ENCODE assay signal across 28 cellular contexts in the genomic region with DNA sequence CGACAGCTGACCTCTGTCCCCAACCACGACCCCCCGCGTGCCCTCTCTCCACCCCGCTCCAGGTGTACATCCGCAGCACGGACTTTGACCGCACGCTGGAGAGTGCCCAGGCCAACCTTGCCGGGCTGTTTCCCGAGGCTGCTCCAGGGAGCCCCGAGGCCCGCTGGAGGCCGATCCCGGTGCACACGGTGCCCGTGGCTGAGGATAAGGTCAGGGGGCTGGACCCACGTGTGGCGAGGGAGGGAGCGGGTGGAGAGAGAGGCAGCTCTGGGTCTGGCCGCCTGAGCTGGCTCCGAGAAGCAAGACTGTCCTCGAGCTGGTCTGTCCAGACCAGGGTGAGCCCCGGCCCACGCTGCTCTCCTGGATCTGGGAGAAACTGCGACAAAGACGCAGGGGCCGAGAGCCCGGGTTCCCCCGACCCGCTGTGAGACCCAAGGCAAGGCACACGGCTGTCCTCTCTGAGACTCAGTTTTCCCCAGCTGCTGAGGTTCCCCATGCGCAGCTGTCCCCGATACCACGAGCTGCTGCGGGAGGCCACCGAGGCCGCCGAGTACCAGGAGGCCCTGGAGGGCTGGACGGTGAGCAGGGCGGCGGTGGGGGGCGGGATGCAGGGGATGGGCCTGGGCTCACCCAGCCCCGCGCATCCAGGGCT. TPM values are rescaled to one million over a fixed set of nuclear protein-coding genes. Genes with fewer than 3 reads are reported as not detected.
DNase-seq lines count a peak whose midpoint lies in the region; ATAC-seq, FAIRE-seq and TF ChIP-seq lines count a peak whose summit lies in the region.
"Had no signal": no experiment of that assay in that cellular context is flagged by ENCODE, and none has a peak within 500 bp of the region (broad histone marks: within the 10 kb centered on the region; RNA-seq: fewer than 3 reads in every experiment).

No MANE protein-coding gene starts in this region.

- peaks cover 7% of the 10 kb centered on the region for H3K36me3 Mint-ChIP-seq in endothelial cell (ENCODE audit: low read depth, unreplicated experiment)
- H3K36me3 Mint-ChIP-seq: activated naive CD4-positive, alpha-beta T cell treated with anti-CD3 and anti-CD28 coated beads, Interleukin-2, amount 50 U/mL, for 24 hours; brain had no signal

- H3K4me1 ChIP-seq in A549 (peaks cover 9% of the 10 kb centered on the region; the same call in 2 of the 3 replicates), SK-N-SH (ENCODE audit: control insufficient read depth in 1 of 2, insufficient read depth in 2 of 2, low read depth in 1 of 2, low read length in 1 of 2) (no peaks in the 10 kb centered on the region; a peak in 1 of 4 replicates)
- H3K4me1 ChIP-seq: foreskin keratinocyte, heart right ventricle, right atrium auricular region had no signal

- H3K27ac ChIP-seq in A549 (no peak overlapping the region), SK-N-SH (ENCODE audit: low read depth in 2 of 2, low read length in 1 of 2) (no peak overlapping the region)
- H3K27ac ChIP-seq: esophagus squamous epithelium, foreskin keratinocyte, heart right ventricle, right atrium auricular region, RWPE1, tibial artery had no signal

- H3K4me3 Mint-ChIP-seq in endothelial cell (ENCODE audit: unreplicated experiment), result peak overlapping the region; percentile 57
- H3K4me3 Mint-ChIP-seq: activated CD4-positive, alpha-beta memory T cell treated with anti-CD3 and anti-CD28 coated beads, Interleukin-2, amount 10 ng/mL, durations not matched to agents 7 days and 5 days; activated naive CD4-positive, alpha-beta T cell treated with anti-CD3 and anti-CD28 coated beads, Interleukin-2, amount 50 U/mL, for 24 hours; activated T-helper 17 cell treated with anti-CD3 and anti-CD28 coated beads, Interleukin-2, amount 50 U/mL, for 72 hours; brain had no signal

- TF ChIP-seq POLR2A in A549 (IDR thresholded peaks at IDR 0.05; ENCODE audit: low read length), result no peak

- no peaks in the 10 kb centered on the region for H3K9me2 ChIP-seq in SK-N-SH

- no peak for FAIRE-seq in A549 (lab: Jason Lieb, UNC)
- FAIRE-seq: endometrium, kidney had no signal

- peaks cover 13% of the 10 kb centered on the region for H3K27me3 Mint-ChIP-seq in endothelial cell (ENCODE audit: unreplicated experiment)
- H3K27me3 Mint-ChIP-seq: activated CD4-positive, alpha-beta memory T cell treated with anti-CD3 and anti-CD28 coated beads, Interleukin-2, amount 10 ng/mL, durations not matched to agents 7 days and 5 days; activated naive CD4-positive, alpha-beta T cell treated with anti-CD3 and anti-CD28 coated beads, Interleukin-2, amount 50 U/mL, for 24 hours; activated T-helper 17 cell treated with anti-CD3 and anti-CD28 coated beads, Interleukin-2, amount 50 U/mL, for 72 hours; brain had no signal

- H4K20me1 ChIP-seq in SK-N-SH (ENCODE audit: insufficient read depth), result peaks cover 12% of the 10 kb centered on the region; the same call in 1 of the 2 replicates

- 76% methylated on average over 42 of the region's 45 CpGs for WGBS in A549 (ENCODE audit: missing lambda C conversion rate)
- WGBS in SK-N-SH (ENCODE audit: low lambda C conversion rate), result 75% methylated on average over 31 of the region's 45 CpGs

- peaks cover 6% of the 10 kb centered on the region for H3K9me3 Mint-ChIP-seq in endothelial cell (ENCODE audit: unreplicated experiment)
- H3K9me3 Mint-ChIP-seq: activated CD4-positive, alpha-beta memory T cell treated with anti-CD3 and anti-CD28 coated beads, Interleukin-2, amount 10 ng/mL, durations not matched to agents 7 days and 5 days; activated naive CD4-positive, alpha-beta T cell treated with anti-CD3 and anti-CD28 coated beads, Interleukin-2, amount 50 U/mL, for 24 hours; activated T-helper 17 cell treated with anti-CD3 and anti-CD28 coated beads, Interleukin-2, amount 50 U/mL, for 72 hours; brain had no signal

- no peak overlapping the region for H3K9ac ChIP-seq in SK-N-SH

- POLR2A ChIA-PET in A549 (lab: Yijun Ruan, JAX), result interaction anchor here (0.6 to 0.8 kb wide), 2 partner anchors 10 to 248 kb away, joined by 3 to 4 read pairs; no protein-coding TSS in a partner anchor
- POLR2A ChIA-PET in SK-N-SH (lab: Yijun Ruan, JAX), result no interaction called here

- no peak overlapping the region for H3K27ac Mint-ChIP-seq in endothelial cell (ENCODE audit: unreplicated experiment)
- H3K27ac Mint-ChIP-seq: activated CD4-positive, alpha-beta memory T cell treated with anti-CD3 and anti-CD28 coated beads, Interleukin-2, amount 10 ng/mL, durations not matched to agents 7 days and 5 days; activated T-helper 17 cell treated with anti-CD3 and anti-CD28 coated beads, Interleukin-2, amount 50 U/mL, for 72 hours had no signal

- H3K4me2 ChIP-seq in A549 (no peak overlapping the region), SK-N-SH (no peak overlapping the region)

- H3K36me3 ChIP-seq in SK-N-SH (replicated peaks in 1 of 2; ENCODE audit: control insufficient read depth in 1 of 2, insufficient read depth in 2 of 2, low read length in 1 of 2), result no peaks in the 10 kb centered on the region
- H3K36me3 ChIP-seq: right atrium auricular region had no signal

- ATAC-seq in A549, result peak; percentile 0 to 1; a peak in 2 of 6 replicates
- ATAC-seq: activated T-helper 17 cell treated with anti-CD3 and anti-CD28 coated beads, Interleukin-2, amount 50 U/mL, for 72 hours; foreskin keratinocyte; HCT116; heart right ventricle; left ventricle myocardium superior had no signal

- DNase-seq in A549 (ENCODE audit: low read depth in 1 of 2, low spot score in 1 of 2), result no peak
- peak; percentile 48 for DNase-seq in COLO668 (lab: John Stamatoyannopoulos, UW; ENCODE audit: unreplicated experiment)
- peak; percentile 53 for DNase-seq in SK-N-SH
- no peak for DNase-seq in endothelial cell (ENCODE audit: low spot score)
- no peak for DNase-seq in activated naive CD4-positive, alpha-beta T cell treated with Interleukin-2 at 50 U/mL for 16 hours
- DNase-seq in OCI-M1 (lab: John Stamatoyannopoulos, UW), result no peak
- DNase-seq in activated CD8-positive, alpha-beta memory T cell treated with anti-CD3 and anti-CD28 coated beads, Interleukin-2, amount 50 U/mL, for 4 hours, result no peak
- DNase-seq: activated CD4-positive, alpha-beta memory T cell treated with anti-CD3 and anti-CD28 coated beads, Interleukin-2, amount 10 ng/mL, durations not matched to agents 7 days and 5 days; activated CD8-positive, alpha-beta memory T cell treated with anti-CD3 and anti-CD28 coated beads, Interleukin-2, amount 50 U/mL, for 48 hours; amniotic stem cell; esophagus squamous epithelium; foreskin keratinocyte; heart right ventricle; kidney; left ventricle myocardium superior; mesendoderm; NCI-H1436 treated with DMSO at 0.1 percent for 48 hours; tibial artery had no signal

- TF ChIP-seq RAD21 in A549 (conservative IDR thresholded peaks at IDR 0.05 in 1 of 2, IDR thresholded peaks at IDR 0.05 in 1 of 2) (no peak), SK-N-SH (IDR thresholded peaks at IDR 0.05; ENCODE audit: low read length) (no peak)

- CTCF ChIA-PET in A549 (lab: Yijun Ruan, JAX) (interaction anchor here (1.0 to 11.9 kb wide), 10 partner anchors 8 to 305 kb away, joined by 3 to 121 read pairs (median 6); no protein-coding TSS in a partner anchor), SK-N-SH (lab: Yijun Ruan, JAX) (interaction anchor here (1.1 to 3.8 kb wide), 2 partner anchors 9 to 114 kb away, joined by 4 to 27 read pairs; no protein-coding TSS in a partner anchor)

- no peaks in the 10 kb centered on the region for H3K27me3 ChIP-seq in SK-N-SH (ENCODE audit: insufficient read depth)
- H3K27me3 ChIP-seq: foreskin keratinocyte, right atrium auricular region had no signal

- no peaks in the 10 kb centered on the region for H3K4me1 Mint-ChIP-seq in endothelial cell (ENCODE audit: unreplicated experiment)
- H3K4me1 Mint-ChIP-seq: activated T-helper 17 cell treated with anti-CD3 and anti-CD28 coated beads, Interleukin-2, amount 50 U/mL, for 72 hours; brain had no signal

- H3K9me3 ChIP-seq in A549 (no peaks in the 10 kb centered on the region), SK-N-SH (no peaks in the 10 kb centered on the region)
- H3K9me3 ChIP-seq: esophagus squamous epithelium, heart right ventricle, right atrium auricular region, tibial artery had no signal

- no peak for TF ChIP-seq EP300 in A549 (IDR thresholded peaks at IDR 0.05)
- TF ChIP-seq EP300 in SK-N-SH (IDR thresholded peaks at IDR 0.05; ENCODE audit: borderline replicate concordance in 1 of 2, low read depth in 1 of 2, low read length in 1 of 2), result no peak

- H3K4me3 ChIP-seq in A549 (no peak overlapping the region), SK-N-SH (ENCODE audit: low read depth in 2 of 2, low read length in 1 of 2) (no peak overlapping the region)
- H3K4me3 ChIP-seq: esophagus squamous epithelium, heart right ventricle, right atrium auricular region, tibial artery had no signal

- H2AFZ ChIP-seq in SK-N-SH (ENCODE audit: low read depth), result no peak overlapping the region

- no peaks in the 10 kb centered on the region for H3K79me2 ChIP-seq in SK-N-SH (ENCODE audit: insufficient read depth)

- TF ChIP-seq CTCF in A549 (IDR thresholded peaks at IDR 0.05) (no peak), SK-N-SH (IDR thresholded peaks at IDR 0.05) (no peak), endothelial cell (IDR thresholded peaks at IDR 0.05; ENCODE audit: unreplicated experiment) (no peak)

- peaks cover 4% of the 10 kb centered on the region for H3F3A ChIP-seq in SK-N-SH (replicated peaks; ENCODE audit: insufficient read depth)

RNA-seq across cellular contexts. Expression of gene ACP4, which starts 1.5 kb away (rescaled TPM):
- polyA plus RNA-seq in A549 (2011; rRNA removed) (not detected in 2 replicates), A549 (2017; fragmentation: RNase III; extraction: RNeasy Plus Mini Kit Qiagen cat#74134 plus additional on column Dnase treatment) (not detected in 3 replicates), SK-N-SH (2012; rRNA removed) (not detected in 2 replicates)
- not detected in 2 replicates for polyA plus RNA-seq in A549 (2012; cell fraction: cytosol; rRNA removed)
- polyA plus RNA-seq in A549 (2012; cell fraction: nucleus; rRNA removed), result not detected in 2 replicates
- not detected in 2 replicates for polyA minus RNA-seq in A549 (2011; rRNA and poly(A)+ RNA removed)
- not detected in 2 replicates for polyA plus RNA-seq in SK-N-SH (2012; cell fraction: cytosol; rRNA removed)
- not detected in 2 replicates for polyA plus RNA-seq in SK-N-SH (2012; cell fraction: nucleus; rRNA removed)
- total RNA-seq in endothelial cell (ENCODE audit: unreplicated experiment), result not detected
- total RNA-seq: activated CD4-positive, alpha-beta memory T cell treated with anti-CD3 and anti-CD28 coated beads, Interleukin-2, amount 10 ng/mL, durations not matched to agents 7 days and 5 days; activated T-helper 17 cell treated with anti-CD3 and anti-CD28 coated beads, Interleukin-2, amount 50 U/mL, for 72 hours; dermis microvascular lymphatic vessel endothelial cell; esophagus squamous epithelium; foreskin keratinocyte; heart right ventricle; kidney; left ventricle myocardium superior; LHCN-M2; right atrium auricular region; T-helper 1 cell treated with Interleukin-12 subunit alpha and Interleukin-12 subunit beta and Interleukin-4 antibody, amounts not matched to agents 30 ng/mL and 1 ng/mL, for 36 hours had no signal
- polyA plus RNA-seq: foreskin keratinocyte, heart right ventricle had no signal

RNA-seq across cellular contexts. Expression of gene GPR32, which starts 21.5 kb away (rescaled TPM):
- not detected in 2 replicates for polyA plus RNA-seq in A549 (2011; rRNA removed)
- polyA plus RNA-seq in A549 (2012; cell fraction: cytosol; rRNA removed), result not detected in 2 replicates
- polyA plus RNA-seq in A549 (2012; cell fraction: nucleus; rRNA removed), result not detected in 2 replicates
- polyA plus RNA-seq in A549 (2017; fragmentation: RNase III; extraction: RNeasy Plus Mini Kit Qiagen cat#74134 plus additional on column Dnase treatment), result not detected in 3 replicates
- not detected in 2 replicates for polyA minus RNA-seq in A549 (2011; rRNA and poly(A)+ RNA removed)
- not detected in 2 replicates for polyA plus RNA-seq in SK-N-SH (2012; rRNA removed)
- polyA plus RNA-seq in SK-N-SH (2012; cell fraction: cytosol; rRNA removed), result not detected in 2 replicates
- polyA plus RNA-seq in SK-N-SH (2012; cell fraction: nucleus; rRNA removed), result 0.07 TPM in 1 of 2 replicates, not detected in the other
- not detected for total RNA-seq in endothelial cell (ENCODE audit: unreplicated experiment)
- total RNA-seq: activated CD4-positive, alpha-beta memory T cell treated with anti-CD3 and anti-CD28 coated beads, Interleukin-2, amount 10 ng/mL, durations not matched to agents 7 days and 5 days; activated T-helper 17 cell treated with anti-CD3 and anti-CD28 coated beads, Interleukin-2, amount 50 U/mL, for 72 hours; dermis microvascular lymphatic vessel endothelial cell; esophagus squamous epithelium; foreskin keratinocyte; heart right ventricle; kidney; left ventricle myocardium superior; LHCN-M2; right atrium auricular region; T-helper 1 cell treated with Interleukin-12 subunit alpha and Interleukin-12 subunit beta and Interleukin-4 antibody, amounts not matched to agents 30 ng/mL and 1 ng/mL, for 36 hours had no signal
- polyA plus RNA-seq: foreskin keratinocyte, heart right ventricle had no signal

RNA-seq across cellular contexts. Expression of gene KLK1, which starts 31.9 kb away (rescaled TPM):
- polyA plus RNA-seq in A549 (2011; rRNA removed) (0.25 and 0.30 TPM in 2 replicates), A549 (2017; fragmentation: RNase III; extraction: RNeasy Plus Mini Kit Qiagen cat#74134 plus additional on column Dnase treatment) (not detected in 3 replicates), SK-N-SH (2012; rRNA removed) (not detected in 2 replicates)
- 0.11 and 0.12 TPM in 2 replicates for polyA plus RNA-seq in A549 (2012; cell fraction: cytosol; rRNA removed)
- polyA plus RNA-seq in A549 (2012; cell fraction: nucleus; rRNA removed), result 0.07 and 0.12 TPM in 2 replicates
- 0.97 TPM in 1 of 2 replicates, not detected in the other for polyA minus RNA-seq in A549 (2011; rRNA and poly(A)+ RNA removed)
- polyA plus RNA-seq in SK-N-SH (2012; cell fraction: cytosol; rRNA removed), result not detected in 2 replicates
- not detected in 2 replicates for polyA plus RNA-seq in SK-N-SH (2012; cell fraction: nucleus; rRNA removed)
- 2.7 TPM for total RNA-seq in endothelial cell (ENCODE audit: unreplicated experiment)
- total RNA-seq: dermis microvascular lymphatic vessel endothelial cell, esophagus squamous epithelium, left ventricle myocardium superior, LHCN-M2 had no signal

RNA-seq across cellular contexts. Expression of gene KLK15, which starts 41.7 kb away (rescaled TPM):
- polyA plus RNA-seq in A549 (2011; rRNA removed), result not detected in 2 replicates
- polyA plus RNA-seq in A549 (2012; cell fraction: cytosol; rRNA removed), result not detected in 2 replicates
- not detected in 2 replicates for polyA plus RNA-seq in A549 (2012; cell fraction: nucleus; rRNA removed)
- not detected in 3 replicates for polyA plus RNA-seq in A549 (2017; fragmentation: RNase III; extraction: RNeasy Plus Mini Kit Qiagen cat#74134 plus additional on column Dnase treatment)
- polyA minus RNA-seq in A549 (2011; rRNA and poly(A)+ RNA removed), result not detected in 2 replicates
- polyA plus RNA-seq in SK-N-SH (2012; rRNA removed), result not detected in 2 replicates
- polyA plus RNA-seq in SK-N-SH (2012; cell fraction: cytosol; rRNA removed), result not detected in 2 replicates
- not detected in 2 replicates for polyA plus RNA-seq in SK-N-SH (2012; cell fraction: nucleus; rRNA removed)
- total RNA-seq in endothelial cell (ENCODE audit: unreplicated experiment), result not detected
- total RNA-seq: activated CD4-positive, alpha-beta memory T cell treated with anti-CD3 and anti-CD28 coated beads, Interleukin-2, amount 10 ng/mL, durations not matched to agents 7 days and 5 days; activated T-helper 17 cell treated with anti-CD3 and anti-CD28 coated beads, Interleukin-2, amount 50 U/mL, for 72 hours; dermis microvascular lymphatic vessel endothelial cell; esophagus squamous epithelium; foreskin keratinocyte; heart right ventricle; kidney; left ventricle myocardium superior; LHCN-M2; right atrium auricular region; T-helper 1 cell treated with Interleukin-12 subunit alpha and Interleukin-12 subunit beta and Interleukin-4 antibody, amounts not matched to agents 30 ng/mL and 1 ng/mL, for 36 hours had no signal
- polyA plus RNA-seq: foreskin keratinocyte, heart right ventricle had no signal

Comparison
In these comparisons a context has a peak if more than half of its experiments do, and no peak if none do; other contexts are left out.
1. DNase-seq: peak in COLO668 (single experiment) and SK-N-SH (single experiment); none in A549 (0 of 2), endothelial cell (single experiment), activated naive CD4-positive, alpha-beta T cell treated with Interleukin-2 at 50 U/mL for 16 hours (single experiment), OCI-M1 (single experiment) and activated CD8-positive, alpha-beta memory T cell treated with anti-CD3 and anti-CD28 coated beads, Interleukin-2, amount 50 U/mL, for 4 hours (single experiment).